ENCODE assay signal across 8 cellular contexts in genomic region chr13:32737111-32737571, GRCh38.
DNase-seq lines count a peak whose midpoint lies in the region; ATAC-seq and TF ChIP-seq lines count a peak whose summit lies in the region.

No MANE protein-coding gene starts in this region.

- H3K27ac ChIP-seq in ACC112 (ENCODE audit: low read depth, low read length) (peak overlapping the region; percentile 54), neutrophil (peak overlapping the region; percentile 37)

- no peaks in the 10 kb centered on the region for H3K79me2 ChIP-seq in ACC112 (ENCODE audit: control insufficient read depth, insufficient read depth, low read length, unreplicated experiment)

- H3K27me3 ChIP-seq in ACC112 (ENCODE audit: insufficient read depth, low read length) (no peaks in the 10 kb centered on the region), neutrophil (no peaks in the 10 kb centered on the region)

- H3K36me3 ChIP-seq in ACC112 (ENCODE audit: insufficient read depth, low read length): no peaks in the 10 kb centered on the region
- H3K36me3 ChIP-seq in neutrophil: peaks cover 4% of the 10 kb centered on the region

- ATAC-seq in GM19324 (IDR thresholded peaks at IDR 0.05; ENCODE audit: low FRiP score, unreplicated experiment): peak; percentile 56
- ATAC-seq in HG03469 (IDR thresholded peaks at IDR 0.05; ENCODE audit: unreplicated experiment): peak; percentile 56

- no peak for TF ChIP-seq CTCF in neutrophil (IDR thresholded peaks at IDR 0.05)

- DNase-seq in dermis blood vessel endothelial cell (peak; percentile 33), DMS153 treated with DMSO at 0.1 percent for 48 hours (lab: John Stamatoyannopoulos, UW; ENCODE audit: unreplicated experiment) (no peak), OCI-M2 (lab: John Stamatoyannopoulos, UW; ENCODE audit: unreplicated experiment) (no peak), foreskin melanocyte (no peak)

- peak overlapping the region; percentile 40 for H2AFZ ChIP-seq in ACC112 (ENCODE audit: low read length, unreplicated experiment)

- H3K4me3 ChIP-seq in ACC112 (ENCODE audit: low read depth, low read length): peak overlapping the region; percentile 76
- no peak overlapping the region for H3K4me3 ChIP-seq in neutrophil (ENCODE audit: low read depth in 1 of 2, low read length in 1 of 2)

- H3K4me1 ChIP-seq in ACC112 (ENCODE audit: control insufficient read depth, insufficient read depth, low read length, unreplicated experiment) (peaks cover 20% of the 10 kb centered on the region), neutrophil (ENCODE audit: control insufficient read depth in 1 of 2, insufficient read depth in 1 of 2, low read depth in 1 of 2, low read length in 1 of 2) (peaks cover 0 to 4% of the 10 kb centered on the region in 2 experiments)

- H3K9me3 ChIP-seq in neutrophil: no peaks in the 10 kb centered on the region
